ENCODE assay signal across 26 cellular contexts in genomic region chr1:224226849-224227502, GRCh38.
"Had no signal": no experiment of that assay in that cellular context is flagged by ENCODE, and none has a peak within 500 bp of the region (broad histone marks: within the 10 kb centered on the region; RNA-seq: fewer than 3 reads in every experiment).

No MANE protein-coding gene starts in this region.

- H3K9ac ChIP-seq: KMS-11 had no signal

- H3K27ac Mint-ChIP-seq: activated CD4-positive, alpha-beta memory T cell treated with anti-CD3 and anti-CD28 coated beads for 36 hours; activated CD4-positive, alpha-beta T cell treated with anti-CD3 and anti-CD28 coated beads, Interleukin-2, amount 10 ng/mL, durations not matched to agents 7 days and 5 days; activated naive CD8-positive, alpha-beta T cell treated with anti-CD3 and anti-CD28 coated beads, Interleukin-2, amount 10 ng/mL, durations not matched to agents 7 days and 5 days; activated T-helper 2 cell treated with anti-CD3 and anti-CD28 coated beads, Interferon-gamma antibody, Interleukin-2, Interleukin-4, amounts not matched to agents 10 μg/mL and 5 μg/mL and 100 μg/mL, durations not matched to agents 14 hours and 24 hours and 36 hours; T-cell had no signal

- H3K27me3 ChIP-seq: adrenal gland had no signal

- ATAC-seq: T-cell had no signal

- H3K4me1 Mint-ChIP-seq: activated CD4-positive, alpha-beta T cell treated with anti-CD3 and anti-CD28 coated beads, Interleukin-2, amount 10 ng/mL, durations not matched to agents 7 days and 5 days; activated naive CD8-positive, alpha-beta T cell treated with anti-CD3 and anti-CD28 coated beads, Interleukin-2, amount 10 ng/mL, durations not matched to agents 7 days and 5 days; T-cell had no signal

- H3K4me1 ChIP-seq: adrenal gland had no signal

- DNase-seq: activated CD4-positive, alpha-beta memory T cell treated with anti-CD3 and anti-CD28 coated beads for 36 hours; activated CD4-positive, alpha-beta T cell treated with anti-CD3 and anti-CD28 coated beads, Interleukin-2, amount 10 ng/mL, durations not matched to agents 7 days and 5 days; activated CD4-positive, CD25-positive, alpha-beta regulatory T cell; activated CD8-positive, alpha-beta memory T cell treated with anti-CD3 and anti-CD28 coated beads for 24 hours; activated gamma-delta T cell treated with Interleukin-2 at 50 U/mL for 16 hours; activated naive CD8-positive, alpha-beta T cell treated with anti-CD3 and anti-CD28 coated beads, Interleukin-2, amount 10 ng/mL, durations not matched to agents 7 days and 5 days; activated T-cell treated with anti-CD3 and anti-CD28 coated beads for 4 hours; activated T-cell treated with anti-CD3 and anti-CD28 coated beads, Interleukin-2, amount 50 U/mL, for 48 hours; adrenal gland; anterior cingulate cortex; MV-4-11; NCI-H1092 treated with DMSO at 0.1 percent for 48 hours; NCI-H1417 treated with DMSO at 0.1 percent for 48 hours; NCI-H1694; NCI-H2029; NCI-H2107; NCI-H2171 treated with DMSO at 0.1 percent for 48 hours; NCI-H226; NCI-H526 treated with DMSO at 0.1 percent for 48 hours; NCI-H82; T-cell; T-helper 2 cell; T1000 had no signal

- H3K9me3 Mint-ChIP-seq: activated CD4-positive, alpha-beta memory T cell treated with anti-CD3 and anti-CD28 coated beads for 36 hours; activated CD4-positive, alpha-beta T cell treated with anti-CD3 and anti-CD28 coated beads, Interleukin-2, amount 10 ng/mL, durations not matched to agents 7 days and 5 days; activated naive CD8-positive, alpha-beta T cell treated with anti-CD3 and anti-CD28 coated beads, Interleukin-2, amount 10 ng/mL, durations not matched to agents 7 days and 5 days; activated T-helper 2 cell treated with anti-CD3 and anti-CD28 coated beads, Interferon-gamma antibody, Interleukin-2, Interleukin-4, amounts not matched to agents 10 μg/mL and 5 μg/mL and 100 μg/mL, durations not matched to agents 14 hours and 24 hours and 36 hours; T-cell had no signal

- H3K4me3 Mint-ChIP-seq: activated CD4-positive, alpha-beta memory T cell treated with anti-CD3 and anti-CD28 coated beads for 36 hours; activated CD4-positive, alpha-beta T cell treated with anti-CD3 and anti-CD28 coated beads, Interleukin-2, amount 10 ng/mL, durations not matched to agents 7 days and 5 days; activated naive CD8-positive, alpha-beta T cell treated with anti-CD3 and anti-CD28 coated beads, Interleukin-2, amount 10 ng/mL, durations not matched to agents 7 days and 5 days; T-cell had no signal

- H3K4me3 ChIP-seq: adrenal gland, SK-N-MC had no signal

- H3K4me2 ChIP-seq: KMS-11 had no signal

- H3K27me3 Mint-ChIP-seq: activated CD4-positive, alpha-beta memory T cell treated with anti-CD3 and anti-CD28 coated beads for 36 hours; activated CD4-positive, alpha-beta T cell treated with anti-CD3 and anti-CD28 coated beads, Interleukin-2, amount 10 ng/mL, durations not matched to agents 7 days and 5 days; T-cell had no signal

- H3K9me3 ChIP-seq: adrenal gland had no signal

- H3K27ac ChIP-seq: adrenal gland, KMS-11, SK-N-MC had no signal
